ENCODE assay signal across 8 cellular contexts in genomic region chr11:11265994-11266606, GRCh38.
A peak's percentile ranks its signal among the peaks of the same experiment; 100 is the strongest.
DNase-seq lines count a peak whose midpoint lies in the region; ATAC-seq, FAIRE-seq and TF ChIP-seq lines count a peak whose summit lies in the region.

No MANE protein-coding gene starts in this region.

- peaks cover 0 to 5% of the 10 kb centered on the region in 2 donors for H3K4me1 ChIP-seq in lung (ENCODE audit: control insufficient read depth in 2 of 2, insufficient read depth in 2 of 2, low read length in 2 of 2)

- H3K4me3 ChIP-seq in cardiac fibroblast (replicated peaks in 1 of 2; ENCODE audit: low read depth in 2 of 2, low read length in 2 of 2): no peak overlapping the region
- no peak overlapping the region for H3K4me3 ChIP-seq in lung

- ATAC-seq in GM18909 (IDR thresholded peaks at IDR 0.05; ENCODE audit: poor library complexity, unreplicated experiment) (peak; percentile 53), lung (ENCODE audit: insufficient read depth, low FRiP score) (no peak)

- H3K36me3 ChIP-seq in lung (ENCODE audit: control insufficient read depth in 2 of 2, insufficient read depth in 2 of 2, low read length in 2 of 2): peaks cover 0 to 13% of the 10 kb centered on the region in 2 donors

- 42 to 46% methylated on average over 8 of the region's 8 CpGs for WGBS in lung, 2 donors

- peak; percentile 15 for DNase-seq in AML-193 (lab: John Stamatoyannopoulos, UW)
- peak; percentile 21 for DNase-seq in LHCN-M2 (ENCODE audit: low read depth)
- peak; percentile 57 for DNase-seq in UCSD-AML1 (lab: John Stamatoyannopoulos, UW; ENCODE audit: unreplicated experiment)
- DNase-seq in cardiac fibroblast (ENCODE audit: low read depth in 2 of 2): peak; percentile 5 to 19
- DNase-seq in lung (ENCODE audit: low spot score): peak; percentile 55
- DNase-seq in stimulated activated naive CD4-positive, alpha-beta T cell (lab: John Stamatoyannopoulos, UW): peak in 4 of 6 experiments; percentile 10 to 35 (median 20)
- DNase-seq in RCC 7860 (ENCODE audit: low spot score): no peak

- H3K27me3 ChIP-seq in lung (ENCODE audit: control insufficient read depth, insufficient read depth): no peaks in the 10 kb centered on the region

- H3K27ac ChIP-seq in lung (ENCODE audit: low read depth in 1 of 2, low read length in 1 of 2): no peak overlapping the region

- peak; percentile 81 for TF ChIP-seq CTCF in cardiac fibroblast (IDR thresholded peaks at IDR 0.05; ENCODE audit: low read depth, low read length)
- TF ChIP-seq CTCF in lung (IDR thresholded peaks at IDR 0.05; ENCODE audit: control extremely low read depth, extremely low read depth): peak; percentile 44

- H3K9me3 ChIP-seq in lung (ENCODE audit: control insufficient read depth in 2 of 2, insufficient read depth in 1 of 2, low read length in 1 of 2): no peaks in the 10 kb centered on the region

- no peak for FAIRE-seq in RCC 7860 (lab: Jason Lieb, UNC)
